In genomic region chr19:49876422-49877019, GRCh38 we compare ENCODE assay signal across 8 cellular contexts.
A peak's percentile ranks its signal among the peaks of the same experiment; 100 is the strongest.
DNase-seq lines count a peak whose midpoint lies in the region; ATAC-seq and TF ChIP-seq lines count a peak whose summit lies in the region.

No MANE protein-coding gene starts in this region.

- DNase-seq in AG10803 (ENCODE audit: low read depth) (peak; percentile 99), NCI-H446 treated with DMSO at 0.1 percent for 48 hours (lab: John Stamatoyannopoulos, UW) (peak; percentile 99), choroid plexus epithelial cell (ENCODE audit: low read depth) (peak; percentile 100)
- DNase-seq in activated CD4-positive, CD25-positive, alpha-beta regulatory T cell treated with anti-CD3 and anti-CD28 coated beads, Interleukin-2, amount 50 U/mL, for 72 hours = peak; percentile 98
- peak; percentile 95 for DNase-seq in stimulated activated CD4-positive, alpha-beta T cell treated with anti-CD3 and anti-CD28 coated beads, Interleukin-1b, Interleukin-23, amount 100 ng/mL, for 4 hours (ENCODE audit: low read depth in 2 of 2)

- H3K27ac ChIP-seq in layer of hippocampus (ENCODE audit: low read depth, low read length) = peak overlapping the region; percentile 100

- H3K4me3 ChIP-seq in AG10803 (ENCODE audit: low read length) = peak overlapping the region; percentile 100
- peak overlapping the region; percentile 100 for H3K4me3 ChIP-seq in choroid plexus epithelial cell (ENCODE audit: low read depth, low read length)

- TF ChIP-seq CTCF in AG10803 (conservative IDR thresholded peaks at IDR 0.05; ENCODE audit: low read length) = no peak
- TF ChIP-seq CTCF in choroid plexus epithelial cell (conservative IDR thresholded peaks at IDR 0.05; ENCODE audit: low read depth, low read length) = no peak

- peak; percentile 41 for ATAC-seq in GM19043 (IDR thresholded peaks at IDR 0.05; ENCODE audit: low read depth, unreplicated experiment)
- ATAC-seq in HG03342 (IDR thresholded peaks at IDR 0.05; ENCODE audit: unreplicated experiment) = peak; percentile 36

- no peaks in the 10 kb centered on the region for H3K27me3 ChIP-seq in layer of hippocampus (ENCODE audit: control insufficient read depth, insufficient read depth, low read length)

Comparison
In these comparisons a context has a peak if more than half of its experiments do, and no peak if none do; other contexts are left out.
1. Peak in every context shown above with its lines: DNase-seq, ATAC-seq, H3K4me3 ChIP-seq and H3K27ac ChIP-seq.